3 cellular contexts compared by ENCODE assay signal in the genomic region with DNA sequence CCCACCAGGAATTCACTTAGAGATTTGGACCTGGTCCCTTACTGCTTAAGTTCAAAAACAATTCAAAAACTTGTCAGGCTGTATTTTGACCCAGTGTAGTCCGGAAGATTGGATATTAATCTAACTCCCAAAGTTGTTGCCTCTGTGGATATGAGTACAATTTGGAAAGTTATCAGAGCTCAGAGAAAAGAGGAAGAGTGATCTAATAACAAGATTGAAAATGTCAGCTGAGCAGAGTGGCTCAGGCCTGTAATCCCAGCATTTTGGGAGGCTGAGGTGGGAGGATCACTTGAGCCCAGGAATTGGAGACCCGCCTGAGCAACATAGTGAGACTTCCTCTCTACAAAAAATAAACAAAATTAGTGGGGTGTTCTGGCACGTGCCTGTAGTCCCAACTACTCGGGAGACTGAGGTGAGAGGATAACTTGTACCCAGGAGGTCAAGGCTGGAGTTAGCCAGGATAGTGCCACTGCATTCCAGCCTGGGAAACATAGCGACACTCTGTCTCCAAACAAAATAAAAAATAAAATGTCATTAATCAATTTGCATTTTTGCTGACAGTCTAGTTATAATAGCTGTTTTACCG.
TF ChIP-seq lines count a peak whose summit lies in the region.

No MANE protein-coding gene starts in this region.

TF ChIP-seq in SK-N-SH treated with all-trans-retinoic acid at 6 μM for 48 hours, 23 proteins besides CTCF, POLR2A, EP300 and RAD21:
- TF ChIP-seq PATZ1 (CRISPR knock-in tag; IDR thresholded peaks at IDR 0.05; ENCODE audit: borderline replicate concordance) (no peak), ISL1 (CRISPR knock-in tag; IDR thresholded peaks at IDR 0.05) (peak; percentile 34; the same call in 1 of the 2 replicates)

TF ChIP-seq in SK-N-SH, 30 proteins besides CTCF, POLR2A, EP300 and RAD21 (continued from another document):
- TF ChIP-seq ZBTB33 (IDR thresholded peaks at IDR 0.05; ENCODE audit: borderline replicate concordance, low read depth), result no peak
- no peak for TF ChIP-seq EZH2phosphoT487 (IDR thresholded peaks at IDR 0.05; ENCODE audit: borderline replicate concordance, low read depth)
- no peak for TF ChIP-seq FOXM1 (IDR thresholded peaks at IDR 0.05; ENCODE audit: low read depth)
- TF ChIP-seq, protein P1, sequence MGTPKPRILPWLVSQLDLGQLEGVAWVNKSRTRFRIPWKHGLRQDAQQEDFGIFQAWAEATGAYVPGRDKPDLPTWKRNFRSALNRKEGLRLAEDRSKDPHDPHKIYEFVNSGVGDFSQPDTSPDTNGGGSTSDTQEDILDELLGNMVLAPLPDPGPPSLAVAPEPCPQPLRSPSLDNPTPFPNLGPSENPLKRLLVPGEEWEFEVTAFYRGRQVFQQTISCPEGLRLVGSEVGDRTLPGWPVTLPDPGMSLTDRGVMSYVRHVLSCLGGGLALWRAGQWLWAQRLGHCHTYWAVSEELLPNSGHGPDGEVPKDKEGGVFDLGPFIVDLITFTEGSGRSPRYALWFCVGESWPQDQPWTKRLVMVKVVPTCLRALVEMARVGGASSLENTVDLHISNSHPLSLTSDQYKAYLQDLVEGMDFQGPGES (IDR thresholded peaks at IDR 0.05; ENCODE audit: low read depth, low read length), result no peak
- TF ChIP-seq SMC3 (IDR thresholded peaks at IDR 0.05; ENCODE audit: low read depth, low read length), result no peak
- TF ChIP-seq RCOR1 (IDR thresholded peaks at IDR 0.05; ENCODE audit: low read length), result no peak
- no peak for TF ChIP-seq YY1 (IDR thresholded peaks at IDR 0.05; ENCODE audit: low read depth)
- TF ChIP-seq, protein P2, sequence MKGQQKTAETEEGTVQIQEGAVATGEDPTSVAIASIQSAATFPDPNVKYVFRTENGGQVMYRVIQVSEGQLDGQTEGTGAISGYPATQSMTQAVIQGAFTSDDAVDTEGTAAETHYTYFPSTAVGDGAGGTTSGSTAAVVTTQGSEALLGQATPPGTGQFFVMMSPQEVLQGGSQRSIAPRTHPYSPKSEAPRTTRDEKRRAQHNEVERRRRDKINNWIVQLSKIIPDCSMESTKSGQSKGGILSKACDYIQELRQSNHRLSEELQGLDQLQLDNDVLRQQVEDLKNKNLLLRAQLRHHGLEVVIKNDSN (IDR thresholded peaks at IDR 0.05; ENCODE audit: borderline replicate concordance, low read depth), result no peak
- no peak for TF ChIP-seq JUND (IDR thresholded peaks at IDR 0.05)
- TF ChIP-seq TAF1 (IDR thresholded peaks at IDR 0.05; ENCODE audit: borderline replicate concordance, low read depth, low read length), result no peak

TF ChIP-seq in WTC11, 78 proteins besides CTCF, POLR2A, EP300 and RAD21 (continued from another document):
- no peak for TF ChIP-seq ZSCAN18 (CRISPR knock-in tag; IDR thresholded peaks at IDR 0.05)
- TF ChIP-seq SMAD4 (CRISPR knock-in tag; IDR thresholded peaks at IDR 0.05), result no peak
- TF ChIP-seq CREB1 (CRISPR knock-in tag; IDR thresholded peaks at IDR 0.05), result no peak
- no peak for TF ChIP-seq ATF1 (CRISPR knock-in tag; IDR thresholded peaks at IDR 0.05)
- TF ChIP-seq ZNF671 (CRISPR knock-in tag; IDR thresholded peaks at IDR 0.05), result no peak
- TF ChIP-seq ESRRA (CRISPR knock-in tag; IDR thresholded peaks at IDR 0.05; ENCODE audit: borderline replicate concordance), result no peak
- TF ChIP-seq TCF7 (CRISPR knock-in tag; IDR thresholded peaks at IDR 0.05; ENCODE audit: low read depth), result no peak
- TF ChIP-seq EMX1 (CRISPR knock-in tag; IDR thresholded peaks at IDR 0.05), result no peak
- TF ChIP-seq, protein P3, sequence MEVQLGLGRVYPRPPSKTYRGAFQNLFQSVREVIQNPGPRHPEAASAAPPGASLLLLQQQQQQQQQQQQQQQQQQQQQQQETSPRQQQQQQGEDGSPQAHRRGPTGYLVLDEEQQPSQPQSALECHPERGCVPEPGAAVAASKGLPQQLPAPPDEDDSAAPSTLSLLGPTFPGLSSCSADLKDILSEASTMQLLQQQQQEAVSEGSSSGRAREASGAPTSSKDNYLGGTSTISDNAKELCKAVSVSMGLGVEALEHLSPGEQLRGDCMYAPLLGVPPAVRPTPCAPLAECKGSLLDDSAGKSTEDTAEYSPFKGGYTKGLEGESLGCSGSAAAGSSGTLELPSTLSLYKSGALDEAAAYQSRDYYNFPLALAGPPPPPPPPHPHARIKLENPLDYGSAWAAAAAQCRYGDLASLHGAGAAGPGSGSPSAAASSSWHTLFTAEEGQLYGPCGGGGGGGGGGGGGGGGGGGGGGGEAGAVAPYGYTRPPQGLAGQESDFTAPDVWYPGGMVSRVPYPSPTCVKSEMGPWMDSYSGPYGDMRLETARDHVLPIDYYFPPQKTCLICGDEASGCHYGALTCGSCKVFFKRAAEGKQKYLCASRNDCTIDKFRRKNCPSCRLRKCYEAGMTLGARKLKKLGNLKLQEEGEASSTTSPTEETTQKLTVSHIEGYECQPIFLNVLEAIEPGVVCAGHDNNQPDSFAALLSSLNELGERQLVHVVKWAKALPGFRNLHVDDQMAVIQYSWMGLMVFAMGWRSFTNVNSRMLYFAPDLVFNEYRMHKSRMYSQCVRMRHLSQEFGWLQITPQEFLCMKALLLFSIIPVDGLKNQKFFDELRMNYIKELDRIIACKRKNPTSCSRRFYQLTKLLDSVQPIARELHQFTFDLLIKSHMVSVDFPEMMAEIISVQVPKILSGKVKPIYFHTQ (CRISPR knock-in tag; IDR thresholded peaks at IDR 0.05), result no peak
- TF ChIP-seq MAX (CRISPR knock-in tag; IDR thresholded peaks at IDR 0.05), result no peak
